8 cellular contexts compared by ENCODE assay signal in the genomic region with DNA sequence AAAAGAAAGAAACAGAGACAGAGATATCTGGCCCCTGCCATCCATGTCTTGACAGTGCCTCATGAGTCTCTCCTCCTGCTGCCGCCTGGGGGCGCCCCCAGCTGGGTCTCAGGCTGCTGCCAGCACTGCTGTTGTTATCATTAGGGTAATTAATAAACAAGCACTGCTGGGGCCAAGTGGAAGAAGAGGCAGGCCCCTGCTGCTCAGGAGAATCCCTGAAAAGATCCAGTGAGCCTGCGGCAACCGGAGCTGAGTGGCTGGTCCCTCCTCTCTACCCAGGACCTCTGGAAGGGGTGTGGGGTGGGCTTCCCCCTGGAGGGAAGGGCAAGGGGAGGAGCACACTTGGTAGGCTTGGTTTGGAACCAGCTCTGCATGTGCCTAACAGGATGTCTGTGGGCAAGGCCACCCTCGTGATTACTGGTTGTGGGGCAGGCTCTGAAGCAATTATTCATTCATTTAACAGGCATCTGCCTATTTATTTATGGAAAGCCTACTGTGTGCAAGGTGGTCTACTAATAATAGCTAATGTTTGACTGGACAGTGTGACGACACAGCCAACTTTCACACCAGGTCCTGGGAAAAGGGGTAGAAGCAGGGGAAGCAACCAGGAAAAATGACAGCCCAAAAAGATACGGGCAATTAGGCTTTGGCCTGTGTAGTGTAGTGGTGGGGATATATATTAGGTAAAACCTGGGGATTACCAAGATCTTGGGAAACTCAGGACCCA. TPM values are rescaled to one million over a fixed set of nuclear protein-coding genes. Genes with fewer than 3 reads are reported as not detected.
A peak's percentile ranks its signal among the peaks of the same experiment; 100 is the strongest.
DNase-seq lines count a peak whose midpoint lies in the region; ATAC-seq and TF ChIP-seq lines count a peak whose summit lies in the region.

No MANE protein-coding gene starts in this region.

- no peaks in the 10 kb centered on the region for H3K9me3 ChIP-seq in OCI-LY7 (ENCODE audit: low read length)

- H3K4me2 ChIP-seq in OCI-LY7 (ENCODE audit: low read length) = peak overlapping the region; percentile 63

- no peaks in the 10 kb centered on the region for H3K9me2 ChIP-seq in OCI-LY7 (ENCODE audit: insufficient read depth, low read length)

- intact Hi-C loops in OCI-LY7 (cut with micrococcal nuclease; ENCODE audit: unreplicated experiment) = loop anchor here (1.0 to 5.0 kb wide), 4 partner anchors 103 to 344 kb away; a partner anchor contains a TSS

- H3K4me3 ChIP-seq in OCI-LY7 (ENCODE audit: low read depth, low read length, poor library complexity, severe bottlenecking) (peak overlapping the region; percentile 50), epithelial cell of proximal tubule (ENCODE audit: low read depth, low read length) (peak overlapping the region; percentile 53)

- no peaks in the 10 kb centered on the region for H4K20me1 ChIP-seq in OCI-LY7 (ENCODE audit: insufficient read depth, low read length)

- DNase-seq in G401 (ENCODE audit: low spot score) = peak; percentile 87
- peak; percentile 66 for DNase-seq in HK-2 (ENCODE audit: unreplicated experiment)
- DNase-seq in OCI-LY7 (ENCODE audit: low spot score) = peak; percentile 77
- peak; percentile 55 for DNase-seq in activated T-cell treated with anti-CD3 and anti-CD28 coated beads for 4 hours
- no peak for DNase-seq in epithelial cell of proximal tubule (ENCODE audit: low read depth)
- DNase-seq in myocyte (ENCODE audit: low read depth) = peak; percentile 64
- peak; percentile 78 for DNase-seq in stimulated activated CD8-positive, alpha-beta memory T cell treated with anti-CD3 and anti-CD28 coated beads, Interleukin-4, amount 100 ng/mL, for 48 hours

- no peak for ATAC-seq in HG02588 (IDR thresholded peaks at IDR 0.05; ENCODE audit: unreplicated experiment)

- no peak overlapping the region for H3K27ac ChIP-seq in OCI-LY7 (ENCODE audit: low read depth, low read length, poor library complexity, severe bottlenecking)

- H2AFZ ChIP-seq in OCI-LY7 (ENCODE audit: low read length) = peak overlapping the region; percentile 7; the same call in 1 of the 2 replicates

- no TSS peak for BruUV-seq in OCI-LY7 (replicated peaks; lab: Mats Ljungman, UMichigan)

- CTCF ChIA-PET in OCI-LY7 (lab: Charles Lee; ENCODE audit: unreplicated experiment) = interaction anchor here (0.5 to 1.3 kb wide), 2 partner anchors 216 to 220 kb away, joined by 3 read pairs; a partner anchor contains a TSS

- TF ChIP-seq CTCF in OCI-LY7 (conservative IDR thresholded peaks at IDR 0.05; ENCODE audit: low read length) = peak; percentile 99
- peak; percentile 98 for TF ChIP-seq CTCF in epithelial cell of proximal tubule (conservative IDR thresholded peaks at IDR 0.05; ENCODE audit: low read depth, low read length)

- no peaks in the 10 kb centered on the region for H3K36me3 ChIP-seq in OCI-LY7 (ENCODE audit: insufficient read depth, low read length)

- POLR2A ChIA-PET in OCI-LY7 (lab: Charles Lee) = interaction anchor here (0.5 kb wide), 1 partner anchor 1452 kb away, joined by 3 read pairs; no protein-coding TSS in a partner anchor

- H3K4me1 ChIP-seq in OCI-LY7 (ENCODE audit: insufficient read depth, low read length, poor library complexity, severe bottlenecking) = peaks cover 30% of the 10 kb centered on the region

- no peaks in the 10 kb centered on the region for H3K79me2 ChIP-seq in OCI-LY7 (ENCODE audit: insufficient read depth, low read depth, low read length)

- in situ Hi-C loops in G401 (cut with HindIII; ENCODE audit: low sequenced_read_pairs) = no loop called here

RNA-seq across cellular contexts. Expression of a gene that starts 1.2 kb away (rescaled TPM):
- total RNA-seq in G401 (2014; rRNA removed; shearing (Covaris generic)) = 25.9 and 26.2 TPM in 2 replicates
- not detected in 2 replicates for total RNA-seq in OCI-LY7 (2014; rRNA removed; shearing (Covaris generic))
- total RNA-seq in OCI-LY7 (2022) (0.13 and 0.48 TPM in 2 replicates), epithelial cell of proximal tubule (2.8 and 6.4 TPM in 2 replicates), myocyte (3.9 and 9.6 TPM in 2 replicates)
- polyA plus RNA-seq in myocyte (2012) = 12.4 TPM

RNA-seq across cellular contexts. Expression of a gene that starts 13.8 kb away (rescaled TPM):
- 24.3 and 46.5 TPM in 2 replicates for total RNA-seq in G401 (2014; rRNA removed; shearing (Covaris generic))
- total RNA-seq in OCI-LY7 (2014; rRNA removed; shearing (Covaris generic)) = 19.3 and 24.3 TPM in 2 replicates
- total RNA-seq in OCI-LY7 (2022) = 39.9 and 51.6 TPM in 2 replicates
- total RNA-seq in epithelial cell of proximal tubule = 46.4 and 70.8 TPM in 2 replicates
- 15.9 and 20.4 TPM in 2 replicates for total RNA-seq in myocyte
- polyA plus RNA-seq in myocyte (2012) = 22.1 TPM

RNA-seq across cellular contexts. Expression of a gene that starts 44.2 kb away (rescaled TPM):
- total RNA-seq in G401 (2014; rRNA removed; shearing (Covaris generic)) = not detected in 2 replicates
- total RNA-seq in OCI-LY7 (2014; rRNA removed; shearing (Covaris generic)) = 0.10 and 0.22 TPM in 2 replicates
- total RNA-seq in OCI-LY7 (2022) (0.11 TPM in 2 replicates), epithelial cell of proximal tubule (0.07 and 0.69 TPM in 2 replicates), myocyte (6.4 and 6.6 TPM in 2 replicates)
- 0.77 TPM for polyA plus RNA-seq in myocyte (2012)
